ENCODE assay signal across 19 cellular contexts in genomic region chr2:196256585-196256984, GRCh38.
A peak's percentile ranks its signal among the peaks of the same experiment; 100 is the strongest.
DNase-seq lines count a peak whose midpoint lies in the region; ATAC-seq lines count a peak whose summit lies in the region.
"Had no signal": no experiment of that assay in that cellular context is flagged by ENCODE, and none has a peak within 500 bp of the region (broad histone marks: within the 10 kb centered on the region; RNA-seq: fewer than 3 reads in every experiment).

No MANE protein-coding gene starts in this region.

- H2AFZ ChIP-seq in trophoblast cell (ENCODE audit: insufficient read depth, low read length, poor library complexity), result no peak overlapping the region

- no peak overlapping the region for H3K23ac ChIP-seq in trophoblast cell (ENCODE audit: low read length)

- H3K4me1 ChIP-seq in naive thymus-derived CD4-positive, alpha-beta T cell (ENCODE audit: control insufficient read depth in 2 of 2, insufficient read depth in 2 of 2, low read length in 2 of 2), result peaks cover 17 to 46% of the 10 kb centered on the region in 2 donors
- peaks cover 8 to 12% of the 10 kb centered on the region in 2 experiments for H3K4me1 ChIP-seq in trophoblast cell (ENCODE audit: control insufficient read depth in 1 of 2, insufficient read depth in 2 of 2, low read length in 2 of 2)
- H3K4me1 ChIP-seq: Peyer's patch had no signal

- CTCF ChIA-PET in naive thymus-derived CD4-positive, alpha-beta T cell (lab: Charles Lee), result interaction anchor here (1.0 to 1.6 kb wide), 2 partner anchors 10 to 11 kb away, joined by 6 read pairs; no protein-coding TSS in a partner anchor

- intact Hi-C loops in naive thymus-derived CD4-positive, alpha-beta T cell (cut with micrococcal nuclease), result no loop called here
- intact Hi-C loops in posterior vena cava (cut with DNase I), result no loop called here

- H3K18ac ChIP-seq in trophoblast cell (ENCODE audit: low read length), result no peak overlapping the region

- no peaks in the 10 kb centered on the region for H3K27me3 ChIP-seq in naive thymus-derived CD4-positive, alpha-beta T cell (ENCODE audit: control insufficient read depth in 2 of 2, insufficient read depth in 2 of 2, low read length in 2 of 2)
- H3K27me3 ChIP-seq in trophoblast cell (ENCODE audit: insufficient read depth, low read length), result no peaks in the 10 kb centered on the region
- H3K27me3 ChIP-seq: Peyer's patch had no signal

- no CpG with 5 or more reads among the region's 1 CpG for WGBS in trophoblast cell (ENCODE audit: extremely low coverage, insufficient coverage, insufficient read length)

- H3K9ac ChIP-seq in trophoblast cell (ENCODE audit: low read length), result no peak overlapping the region
- H3K9ac ChIP-seq: KMS-11 had no signal

- H3K14ac ChIP-seq in trophoblast cell (ENCODE audit: low read length), result no peak overlapping the region

- no peak overlapping the region for H2BK12ac ChIP-seq in trophoblast cell (ENCODE audit: low read length)

- no peak overlapping the region for H2BK120ac ChIP-seq in trophoblast cell (ENCODE audit: insufficient read depth, low read length, poor library complexity)

- H3K27ac Mint-ChIP-seq in activated naive CD4-positive, alpha-beta T cell treated with anti-CD3 and anti-CD28 coated beads, Interleukin-2, amount 50 U/mL, for 24 hours, result peak overlapping the region; percentile 61
- H3K27ac Mint-ChIP-seq in activated T-helper 17 cell treated with anti-CD3 and anti-CD28 coated beads, Interleukin-2, amount 50 U/mL, for 72 hours, result peak overlapping the region; percentile 55
- peak overlapping the region in 6 of 9 donors; percentile 29 to 95 (median 74) for H3K27ac Mint-ChIP-seq in naive thymus-derived CD4-positive, alpha-beta T cell
- peak overlapping the region in 5 of 10 donors; percentile 10 to 76 (median 64) for H3K27ac Mint-ChIP-seq in naive thymus-derived CD8-positive, alpha-beta T cell
- H3K27ac Mint-ChIP-seq: CD8-positive, alpha-beta memory T cell had no signal

- H4K91ac ChIP-seq in trophoblast cell (ENCODE audit: low read depth, low read length), result no peak overlapping the region

- no peak overlapping the region for H2AK5ac ChIP-seq in trophoblast cell (ENCODE audit: low read length)

- DNase-seq in activated naive CD4-positive, alpha-beta T cell (lab: John Stamatoyannopoulos, UW), result no peak
- no peak for DNase-seq in naive thymus-derived CD4-positive, alpha-beta T cell
- DNase-seq in posterior vena cava (ENCODE audit: low spot score) (no peak), trophoblast cell (no peak)
- DNase-seq in naive thymus-derived CD8-positive, alpha-beta T cell, result no peak
- DNase-seq: CD8-positive, alpha-beta memory T cell; IMR-90; NCI-H1092 treated with DMSO at 0.1 percent for 48 hours; NCI-H1436 treated with DMSO at 0.1 percent for 48 hours; NCI-H1930; NCI-H2227 treated with DMSO at 0.1 percent for 48 hours; NCI-H510A; NK-92 treated with Interleukin-12 subunit alpha and Interleukin-12 subunit beta, amount 100 ng/mL, for 24 hours; Peyer's patch had no signal

- H3K36me3 ChIP-seq in naive thymus-derived CD4-positive, alpha-beta T cell (ENCODE audit: control insufficient read depth in 2 of 3, insufficient read depth in 3 of 3, low read length in 3 of 3), result no peaks in the 10 kb centered on the region
- H3K36me3 ChIP-seq in trophoblast cell (ENCODE audit: control insufficient read depth in 1 of 2, insufficient read depth in 2 of 2, low read length in 2 of 2), result peaks cover 3 to 4% of the 10 kb centered on the region in 2 experiments
- H3K36me3 ChIP-seq: Peyer's patch had no signal

- POLR2A ChIA-PET in naive thymus-derived CD4-positive, alpha-beta T cell (lab: Charles Lee), result interaction anchor here (0.6 to 12.9 kb wide), 7 partner anchors 13 to 122 kb away, joined by 3 to 215 read pairs (median 4); partner anchors contain the start of gene STK17B
- POLR2A ChIA-PET in naive thymus-derived CD8-positive, alpha-beta T cell (lab: Charles Lee), result interaction anchor here (0.9 kb wide), 1 partner anchor 1062 kb away, joined by 3 read pairs; no protein-coding TSS in a partner anchor

- no peak overlapping the region for H3K27ac ChIP-seq in naive thymus-derived CD4-positive, alpha-beta T cell (ENCODE audit: low read depth, low read length)
- H3K27ac ChIP-seq in trophoblast cell (ENCODE audit: low read depth, low read length), result no peak overlapping the region
- H3K27ac ChIP-seq: KMS-11, Peyer's patch had no signal

- no peak overlapping the region for H3K4ac ChIP-seq in trophoblast cell (ENCODE audit: low read depth, low read length)

- H3K79me2 ChIP-seq in trophoblast cell (ENCODE audit: control insufficient read depth, insufficient read depth, low read length, poor library complexity), result no peaks in the 10 kb centered on the region

- H3K4me3 ChIP-seq in naive thymus-derived CD4-positive, alpha-beta T cell (ENCODE audit: low read length), result no peak overlapping the region
- H3K4me3 ChIP-seq in trophoblast cell (ENCODE audit: low read depth, low read length), result no peak overlapping the region
- H3K4me3 ChIP-seq: Peyer's patch had no signal

- H3K4me2 ChIP-seq in trophoblast cell (ENCODE audit: low read length), result no peak overlapping the region
- H3K4me2 ChIP-seq: KMS-11 had no signal

- ATAC-seq in GM21786 (IDR thresholded peaks at IDR 0.05; ENCODE audit: unreplicated experiment), result peak; percentile 44
- ATAC-seq in activated T-helper 17 cell treated with anti-CD3 and anti-CD28 coated beads, Interleukin-2, amount 50 U/mL, for 72 hours (replicated peaks), result no peak
- no peak for ATAC-seq in naive thymus-derived CD4-positive, alpha-beta T cell
- no peak for ATAC-seq in naive thymus-derived CD8-positive, alpha-beta T cell
- ATAC-seq: HCT116 had no signal

- no peak overlapping the region for H4K12ac ChIP-seq in trophoblast cell (ENCODE audit: low read depth, low read length)

- peaks cover 7% of the 10 kb centered on the region for H3K36me3 Mint-ChIP-seq in activated naive CD4-positive, alpha-beta T cell treated with anti-CD3 and anti-CD28 coated beads, Interleukin-2, amount 50 U/mL, for 24 hours
- H3K36me3 Mint-ChIP-seq in activated T-helper 17 cell treated with anti-CD3 and anti-CD28 coated beads, Interleukin-2, amount 50 U/mL, for 72 hours (ENCODE audit: low read depth), result peaks cover 11% of the 10 kb centered on the region
- peaks cover 0 to 16% (median under 1%) of the 10 kb centered on the region in 5 donors for H3K36me3 Mint-ChIP-seq in naive thymus-derived CD4-positive, alpha-beta T cell
- H3K36me3 Mint-ChIP-seq in naive thymus-derived CD8-positive, alpha-beta T cell, result peaks cover 0 to 3% (median 0%) of the 10 kb centered on the region in 3 donors

- no peak overlapping the region for H4K8ac ChIP-seq in trophoblast cell (ENCODE audit: low read depth, low read length)

- H3K79me1 ChIP-seq in trophoblast cell (ENCODE audit: low read length), result peaks cover 10% of the 10 kb centered on the region

- peaks cover 78% of the 10 kb centered on the region for H3K4me1 Mint-ChIP-seq in activated naive CD4-positive, alpha-beta T cell treated with anti-CD3 and anti-CD28 coated beads, Interleukin-2, amount 50 U/mL, for 24 hours
- H3K4me1 Mint-ChIP-seq in activated T-helper 17 cell treated with anti-CD3 and anti-CD28 coated beads, Interleukin-2, amount 50 U/mL, for 72 hours, result peaks cover 41% of the 10 kb centered on the region
- peaks cover 31 to 81% (median 77%) of the 10 kb centered on the region in 7 donors for H3K4me1 Mint-ChIP-seq in naive thymus-derived CD4-positive, alpha-beta T cell
- H3K4me1 Mint-ChIP-seq in naive thymus-derived CD8-positive, alpha-beta T cell, result peaks cover 39 to 70% (median 67%) of the 10 kb centered on the region in 4 donors

- H3K4me3 Mint-ChIP-seq in activated naive CD4-positive, alpha-beta T cell treated with anti-CD3 and anti-CD28 coated beads, Interleukin-2, amount 50 U/mL, for 24 hours, result no peak overlapping the region
- peak overlapping the region; percentile 58 for H3K4me3 Mint-ChIP-seq in activated T-helper 17 cell treated with anti-CD3 and anti-CD28 coated beads, Interleukin-2, amount 50 U/mL, for 72 hours
- peak overlapping the region in 1 of 10 donors; percentile 8 for H3K4me3 Mint-ChIP-seq in naive thymus-derived CD4-positive, alpha-beta T cell
- H3K4me3 Mint-ChIP-seq in naive thymus-derived CD8-positive, alpha-beta T cell, result no peak overlapping the region
- H3K4me3 Mint-ChIP-seq: CD8-positive, alpha-beta memory T cell had no signal

- H3K27me3 Mint-ChIP-seq in activated naive CD4-positive, alpha-beta T cell treated with anti-CD3 and anti-CD28 coated beads, Interleukin-2, amount 50 U/mL, for 24 hours, result no peaks in the 10 kb centered on the region
- H3K27me3 Mint-ChIP-seq in activated T-helper 17 cell treated with anti-CD3 and anti-CD28 coated beads, Interleukin-2, amount 50 U/mL, for 72 hours, result no peaks in the 10 kb centered on the region
- no peaks in the 10 kb centered on the region for H3K27me3 Mint-ChIP-seq in naive thymus-derived CD4-positive, alpha-beta T cell
- H3K27me3 Mint-ChIP-seq in naive thymus-derived CD8-positive, alpha-beta T cell, result no peaks in the 10 kb centered on the region
- H3K27me3 Mint-ChIP-seq: CD8-positive, alpha-beta memory T cell had no signal

- no peaks in the 10 kb centered on the region for H3K9me3 ChIP-seq in naive thymus-derived CD4-positive, alpha-beta T cell (ENCODE audit: control insufficient read depth in 2 of 3, low read length in 3 of 3)
- H3K9me3 ChIP-seq in trophoblast cell (ENCODE audit: insufficient read depth, low read depth, low read length), result no peaks in the 10 kb centered on the region
- H3K9me3 ChIP-seq: Peyer's patch had no signal

- H2BK5ac ChIP-seq in trophoblast cell (ENCODE audit: low read depth, low read length, poor library complexity), result no peak overlapping the region

- peaks cover 10% of the 10 kb centered on the region for H3K9me3 Mint-ChIP-seq in activated naive CD4-positive, alpha-beta T cell treated with anti-CD3 and anti-CD28 coated beads, Interleukin-2, amount 50 U/mL, for 24 hours
- H3K9me3 Mint-ChIP-seq in activated T-helper 17 cell treated with anti-CD3 and anti-CD28 coated beads, Interleukin-2, amount 50 U/mL, for 72 hours, result peaks cover 5% of the 10 kb centered on the region
- H3K9me3 Mint-ChIP-seq in naive thymus-derived CD4-positive, alpha-beta T cell, result peaks cover 0 to 10% (median 0%) of the 10 kb centered on the region in 11 donors
- H3K9me3 Mint-ChIP-seq in naive thymus-derived CD8-positive, alpha-beta T cell, result peaks cover 0 to 14% (median 0%) of the 10 kb centered on the region in 9 donors
- H3K9me3 Mint-ChIP-seq: CD8-positive, alpha-beta memory T cell had no signal
